Comparison of ENCODE assay signal across 1 cellular context in genomic region chr16:3186946-3187690, GRCh38.
TF ChIP-seq lines count a peak whose summit lies in the region.

No MANE protein-coding gene starts in this region.

TF ChIP-seq in neural cell, 6 proteins besides CTCF, POLR2A, EP300 and RAD21 (continued from another document):
- TF ChIP-seq REST (IDR thresholded peaks at IDR 0.05; ENCODE audit: borderline replicate concordance), result no peak
- TF ChIP-seq SMC3 (conservative IDR thresholded peaks at IDR 0.05; ENCODE audit: poor library complexity), result no peak
